ENCODE assay signal across 1 cellular context in genomic region chr7:148972360-148972759, GRCh38.
TF ChIP-seq lines count a peak whose summit lies in the region.

No MANE protein-coding gene starts in this region.

TF ChIP-seq in HepG2, 621 proteins besides CTCF, POLR2A, EP300 and RAD21:
- no peak for TF ChIP-seq SATB2 (CRISPR knock-in tag; IDR thresholded peaks at IDR 0.05)
- no peak for TF ChIP-seq HNRNPLL (IDR thresholded peaks at IDR 0.05; ENCODE audit: low read depth, low read length, poor library complexity, severe bottlenecking)
- no peak for TF ChIP-seq ZNF317 (CRISPR knock-in tag; IDR thresholded peaks at IDR 0.05)
- no peak for TF ChIP-seq SMAD9 (CRISPR knock-in tag; IDR thresholded peaks at IDR 0.05)
- TF ChIP-seq MAFG (CRISPR knock-in tag; IDR thresholded peaks at IDR 0.05) = no peak
- TF ChIP-seq ZNF329 (CRISPR knock-in tag; IDR thresholded peaks at IDR 0.05; ENCODE audit: low read depth) = no peak
- TF ChIP-seq KLF15 (CRISPR knock-in tag; IDR thresholded peaks at IDR 0.05; ENCODE audit: borderline replicate concordance) = no peak
- TF ChIP-seq ZNF251 (CRISPR knock-in tag; IDR thresholded peaks at IDR 0.05) = no peak
- TF ChIP-seq ZNF780A (CRISPR knock-in tag; IDR thresholded peaks at IDR 0.05) = no peak
- no peak for TF ChIP-seq TSC22D2 (CRISPR knock-in tag; IDR thresholded peaks at IDR 0.05; ENCODE audit: borderline replicate concordance)
- TF ChIP-seq ZNF225 (CRISPR knock-in tag; IDR thresholded peaks at IDR 0.05) = no peak
TF ChIP-seq in HepG2: peak in this region for 0.
